In the genomic region with DNA sequence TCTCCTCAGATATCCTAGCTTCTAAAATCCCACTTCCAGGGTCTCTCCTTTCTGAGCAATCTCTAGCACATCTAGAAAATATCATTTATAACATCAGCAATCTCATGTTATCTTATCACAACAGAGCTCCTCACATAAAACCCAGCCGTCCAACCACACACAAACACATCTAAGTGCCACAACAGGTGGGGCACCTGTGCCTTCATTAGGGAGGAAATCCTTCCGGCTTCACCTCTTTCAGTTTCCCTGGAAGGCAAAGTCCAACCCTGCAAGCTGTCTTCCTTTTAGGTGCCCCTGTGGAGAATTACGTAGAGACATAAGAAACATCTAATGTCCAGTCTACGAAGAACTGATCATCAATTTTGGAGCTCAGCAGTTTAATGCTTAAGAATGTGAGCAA, we compare ENCODE assay signal across 10 cellular contexts. TPM values are rescaled to one million over a fixed set of nuclear protein-coding genes. Genes with fewer than 3 reads are reported as not detected.
DNase-seq lines count a peak whose midpoint lies in the region; ATAC-seq, FAIRE-seq and TF ChIP-seq lines count a peak whose summit lies in the region.
"Had no signal": no experiment of that assay in that cellular context is flagged by ENCODE, and none has a peak within 500 bp of the region (broad histone marks: within the 10 kb centered on the region; RNA-seq: fewer than 3 reads in every experiment).

No MANE protein-coding gene starts in this region.

- peaks cover 95% of the 10 kb centered on the region for H3K79me2 ChIP-seq in keratinocyte (ENCODE audit: control insufficient read depth, insufficient read depth, low read length)

- peak overlapping the region; percentile 53 for H3K27ac Mint-ChIP-seq in activated naive CD4-positive, alpha-beta T cell treated with anti-CD3 and anti-CD28 coated beads, Interleukin-2, amount 10 ng/mL, durations not matched to agents 7 days and 5 days
- no peak overlapping the region for H3K27ac Mint-ChIP-seq in activated naive CD8-positive, alpha-beta T cell treated with anti-CD3 and anti-CD28 coated beads for 36 hours

- no peaks in the 10 kb centered on the region for H3K9me1 ChIP-seq in keratinocyte (ENCODE audit: control insufficient read depth, extremely low read depth, insufficient read depth, low read length)

- H3K4me1 Mint-ChIP-seq in activated naive CD4-positive, alpha-beta T cell treated with anti-CD3 and anti-CD28 coated beads, Interleukin-2, amount 10 ng/mL, durations not matched to agents 7 days and 5 days: peaks cover 62% of the 10 kb centered on the region
- peaks cover 51% of the 10 kb centered on the region for H3K4me1 Mint-ChIP-seq in activated naive CD8-positive, alpha-beta T cell treated with anti-CD3 and anti-CD28 coated beads for 36 hours

- peaks cover 19% of the 10 kb centered on the region for H3K36me3 Mint-ChIP-seq in activated naive CD4-positive, alpha-beta T cell treated with anti-CD3 and anti-CD28 coated beads, Interleukin-2, amount 10 ng/mL, durations not matched to agents 7 days and 5 days
- peaks cover 23% of the 10 kb centered on the region for H3K36me3 Mint-ChIP-seq in activated naive CD8-positive, alpha-beta T cell treated with anti-CD3 and anti-CD28 coated beads for 36 hours

- DNase-seq in activated naive CD4-positive, alpha-beta T cell treated with anti-CD3 and anti-CD28 coated beads, Interleukin-2, amount 10 ng/mL, durations not matched to agents 7 days and 5 days: no peak
- no peak for DNase-seq in activated naive CD4-positive, alpha-beta T cell treated with anti-CD3 and anti-CD28 coated beads, Interleukin-2, amount 50 U/mL, for 16 hours
- DNase-seq in activated naive CD8-positive, alpha-beta T cell treated with anti-CD3 and anti-CD28 coated beads for 36 hours: no peak
- DNase-seq in keratinocyte (ENCODE audit: low read depth, low spot score) (no peak), suprapubic skin (ENCODE audit: low spot score in 2 of 2) (no peak), omental fat pad (ENCODE audit: low spot score) (no peak)
- no peak for DNase-seq in activated CD4-positive, CD25-positive, alpha-beta regulatory T cell treated with anti-CD3 and anti-CD28 coated beads, Interleukin-2, amount 50 U/mL, for 72 hours
- DNase-seq: NCI-H1048 had no signal

- H3K4me1 ChIP-seq in keratinocyte (ENCODE audit: control insufficient read depth, extremely low read depth, insufficient read depth, low read length): peaks cover 50% of the 10 kb centered on the region
- peaks cover 82% of the 10 kb centered on the region for H3K4me1 ChIP-seq in suprapubic skin

- H3K4me3 ChIP-seq in keratinocyte (ENCODE audit: control insufficient read depth in 2 of 3, extremely low read depth in 1 of 3, insufficient read depth in 2 of 3, low read depth in 1 of 3, low read length in 3 of 3) (peak overlapping the region; percentile 70 to 95 (median 86)), suprapubic skin (peak overlapping the region; percentile 92)

- peak overlapping the region; percentile 97 for H3K4me3 Mint-ChIP-seq in activated naive CD4-positive, alpha-beta T cell treated with anti-CD3 and anti-CD28 coated beads, Interleukin-2, amount 10 ng/mL, durations not matched to agents 7 days and 5 days
- peak overlapping the region; percentile 99 for H3K4me3 Mint-ChIP-seq in activated naive CD8-positive, alpha-beta T cell treated with anti-CD3 and anti-CD28 coated beads for 36 hours

- 69% methylated on average over 4 of the region's 4 CpGs for WGBS in suprapubic skin

- dilution Hi-C loops in keratinocyte (cut with MboI; ENCODE audit: extremely low pct_ligation_motif_present, low sequenced_read_pairs): no loop called here

- no peak for TF ChIP-seq EP300 in suprapubic skin (IDR thresholded peaks at IDR 0.05)

- ATAC-seq in GM21717 (IDR thresholded peaks at IDR 0.05; ENCODE audit: unreplicated experiment): no peak
- ATAC-seq in omental fat pad (ENCODE audit: low FRiP score): no peak

- peak overlapping the region; percentile 94 for H3K4me2 ChIP-seq in keratinocyte (ENCODE audit: control insufficient read depth, extremely low read depth, insufficient read depth, low read depth, low read length)

- H3K9ac ChIP-seq in keratinocyte (ENCODE audit: control insufficient read depth, extremely low read depth, insufficient read depth, low read length): peak overlapping the region; percentile 97

- H3K27ac ChIP-seq in keratinocyte (ENCODE audit: control insufficient read depth, insufficient read depth, low read length): peak overlapping the region; percentile 87
- no peak overlapping the region for H3K27ac ChIP-seq in suprapubic skin

- no peaks in the 10 kb centered on the region for H3K27me3 Mint-ChIP-seq in activated naive CD4-positive, alpha-beta T cell treated with anti-CD3 and anti-CD28 coated beads, Interleukin-2, amount 10 ng/mL, durations not matched to agents 7 days and 5 days
- H3K27me3 Mint-ChIP-seq in activated naive CD8-positive, alpha-beta T cell treated with anti-CD3 and anti-CD28 coated beads for 36 hours: no peaks in the 10 kb centered on the region

- peak; percentile 41 for FAIRE-seq in keratinocyte (lab: Jason Lieb, UNC)
- FAIRE-seq: frontal cortex had no signal

- peaks cover 0 to 7% of the 10 kb centered on the region in 2 experiments for H3K36me3 ChIP-seq in keratinocyte (ENCODE audit: control insufficient read depth in 2 of 2, extremely low read depth in 1 of 2, insufficient read depth in 2 of 2, low read length in 2 of 2)
- H3K36me3 ChIP-seq in suprapubic skin: no peaks in the 10 kb centered on the region

- no peak for TF ChIP-seq CTCF in keratinocyte (optimal IDR thresholded peaks at IDR 0.05 in 1 of 3, IDR thresholded peaks at IDR 0.05 in 1 of 3, conservative IDR thresholded peaks at IDR 0.05 in 1 of 3; ENCODE audit: extremely low read depth in 1 of 3, insufficient read depth in 2 of 3, low read length in 3 of 3)
- TF ChIP-seq CTCF in suprapubic skin (IDR thresholded peaks at IDR 0.05): no peak
- no peak for TF ChIP-seq CTCF in omental fat pad (IDR thresholded peaks at IDR 0.05)

- CTCF ChIA-PET in activated naive CD4-positive, alpha-beta T cell treated with anti-CD3 and anti-CD28 coated beads, Interleukin-2, amount 10 ng/mL, durations not matched to agents 7 days and 5 days (lab: Charles Lee): no interaction called here

- H3K27me3 ChIP-seq in keratinocyte (ENCODE audit: control insufficient read depth, extremely low read depth, insufficient read depth, low read length) (no peaks in the 10 kb centered on the region), suprapubic skin (no peaks in the 10 kb centered on the region)

- TF ChIP-seq POLR2A in suprapubic skin (IDR thresholded peaks at IDR 0.05): no peak

- peaks cover 4% of the 10 kb centered on the region for H4K20me1 ChIP-seq in keratinocyte (ENCODE audit: control insufficient read depth, extremely low read depth, insufficient read depth, low read length)

- H3K9me3 ChIP-seq in keratinocyte (ENCODE audit: control insufficient read depth, low read depth, low read length): no peaks in the 10 kb centered on the region
- no peaks in the 10 kb centered on the region for H3K9me3 ChIP-seq in suprapubic skin

- H3K9me3 Mint-ChIP-seq in activated naive CD4-positive, alpha-beta T cell treated with anti-CD3 and anti-CD28 coated beads, Interleukin-2, amount 10 ng/mL, durations not matched to agents 7 days and 5 days: no peaks in the 10 kb centered on the region
- no peaks in the 10 kb centered on the region for H3K9me3 Mint-ChIP-seq in activated naive CD8-positive, alpha-beta T cell treated with anti-CD3 and anti-CD28 coated beads for 36 hours

- H2AFZ ChIP-seq in keratinocyte (ENCODE audit: control insufficient read depth, low read length): no peak overlapping the region

RNA-seq across cellular contexts. Expression of a gene that starts 1.6 kb away (rescaled TPM):
- total RNA-seq in activated naive CD8-positive, alpha-beta T cell treated with anti-CD3 and anti-CD28 coated beads for 36 hours: 10 to 100 TPM; 39.1 to 39.5 TPM
- 151 to 203 TPM (median 162 TPM) in 3 replicates for polyA plus RNA-seq in keratinocyte
- polyA plus RNA-seq in keratinocyte (2011; ENCODE audit: low read depth): 50.8 TPM
- 193 and 216 TPM in 2 replicates for polyA plus RNA-seq in keratinocyte (2011; cell fraction: cytosol; rRNA removed)
- polyA plus RNA-seq in keratinocyte (2011; cell fraction: nucleus; rRNA removed): 123 and 154 TPM in 2 replicates
- polyA plus RNA-seq in keratinocyte (2012; ENCODE audit: low replicate concordance): 68.9 and 89.7 TPM in 2 replicates
- polyA minus RNA-seq in keratinocyte: 381 to 451 TPM (median 383 TPM) in 3 replicates
- polyA minus RNA-seq in keratinocyte (2011; cell fraction: cytosol; rRNA and poly(A)+ RNA removed): 123 TPM
- 61.2 and 113 TPM in 2 replicates for polyA minus RNA-seq in keratinocyte (2011; cell fraction: nucleus; rRNA and poly(A)+ RNA removed)
- total RNA-seq in suprapubic skin: 100 to 1,000 TPM; 143 to 311 (median 175) TPM
- 10 to 100 TPM; 72.0 to 99.8 (median 80.1) TPM for total RNA-seq in omental fat pad

RNA-seq across cellular contexts. Expression of a gene that starts 1.6 kb away (rescaled TPM):
- total RNA-seq in activated naive CD8-positive, alpha-beta T cell treated with anti-CD3 and anti-CD28 coated beads for 36 hours: 10 to 100 TPM; 91.6 to 92.0 TPM
- polyA plus RNA-seq in keratinocyte: 75.9 to 94.4 TPM (median 89.3 TPM) in 3 replicates
- polyA plus RNA-seq in keratinocyte (2011; ENCODE audit: low read depth): 52.6 TPM
- polyA plus RNA-seq in keratinocyte (2011; cell fraction: cytosol; rRNA removed): 58.5 and 64.7 TPM in 2 replicates
- polyA plus RNA-seq in keratinocyte (2011; cell fraction: nucleus; rRNA removed): 63.5 and 83.2 TPM in 2 replicates
- 77.0 and 80.2 TPM in 2 replicates for polyA plus RNA-seq in keratinocyte (2012; ENCODE audit: low replicate concordance)
- 17.1 to 49.2 TPM (median 30.2 TPM) in 3 replicates for polyA minus RNA-seq in keratinocyte
- 21.9 TPM for polyA minus RNA-seq in keratinocyte (2011; cell fraction: cytosol; rRNA and poly(A)+ RNA removed)
- 19.9 and 28.8 TPM in 2 replicates for polyA minus RNA-seq in keratinocyte (2011; cell fraction: nucleus; rRNA and poly(A)+ RNA removed)
- total RNA-seq in suprapubic skin (100 to 1,000 TPM in 1 of 4 donors, 10 to 100 TPM in 3; 72.1 to 216 (median 88.7) TPM), omental fat pad (10 to 100 TPM; 31.7 to 47.7 (median 39.0) TPM)

RNA-seq across cellular contexts. Expression of a gene that starts 51.7 kb away (rescaled TPM):
- total RNA-seq in activated naive CD8-positive, alpha-beta T cell treated with anti-CD3 and anti-CD28 coated beads for 36 hours: not detected
- 0.08 TPM in 1 of 3 replicates, not detected in the others for polyA plus RNA-seq in keratinocyte
- polyA plus RNA-seq in keratinocyte (2011; ENCODE audit: low read depth): not detected
- polyA plus RNA-seq in keratinocyte (2011; cell fraction: cytosol; rRNA removed): not detected in 2 replicates
- polyA plus RNA-seq in keratinocyte (2011; cell fraction: nucleus; rRNA removed): 0.16 TPM in 1 of 2 replicates, not detected in the other
- polyA plus RNA-seq in keratinocyte (2012; ENCODE audit: low replicate concordance): not detected in 2 replicates
- 0.20 TPM in 1 of 3 replicates, not detected in the others for polyA minus RNA-seq in keratinocyte
- not detected for polyA minus RNA-seq in keratinocyte (2011; cell fraction: cytosol; rRNA and poly(A)+ RNA removed)
- polyA minus RNA-seq in keratinocyte (2011; cell fraction: nucleus; rRNA and poly(A)+ RNA removed): 0.63 TPM in 1 of 2 replicates, not detected in the other
- 10 to 100 TPM; 27.4 to 42.3 (median 29.3) TPM for total RNA-seq in suprapubic skin
- total RNA-seq in omental fat pad: 100 to 1,000 TPM in 3 of 4 donors, 10 to 100 TPM in 1; 58.9 to 297 (median 125) TPM

Comparison
In these comparisons a context has a peak if more than half of its experiments do, and no peak if none do; other contexts are left out.
1. RNA of a gene that starts 51.7 kb away (total RNA-seq): 58.9 to 297 TPM in omental fat pad and 27.4 to 42.3 TPM in suprapubic skin; not detected in activated naive CD8-positive, alpha-beta T cell treated with anti-CD3 and anti-CD28 coated beads for 36 hours; every median in the first group is over 10 times any median in the second.